In genomic region chr17:38747385-38748328, GRCh38 we compare ENCODE assay signal across 6 cellular contexts. TPM values are rescaled to one million over a fixed set of nuclear protein-coding genes. Genes with fewer than 3 reads are reported as not detected.
DNase-seq lines count a peak whose midpoint lies in the region; ATAC-seq and TF ChIP-seq lines count a peak whose summit lies in the region.

No MANE protein-coding gene starts in this region.

- H3K4me3 ChIP-seq in GM06990 (replicated peaks; ENCODE audit: low read depth, low read length) (peak overlapping the region; percentile 75), iPS DF 6.9 (ENCODE audit: low read length) (peak overlapping the region; percentile 94), vagina (peak overlapping the region; percentile 65 to 98)

- no CpG with 5 or more reads among the region's 79 CpGs for WGBS in iPS DF 6.9 (ENCODE audit: insufficient coverage, insufficient read length)

- intact Hi-C loops in vagina (cut with DNase I) = loop anchor here (2.0 kb wide), 1 partner anchor 17 kb away; the partner anchor contains the start of gene CISD3

- peaks cover 12% of the 10 kb centered on the region for H3K4me1 ChIP-seq in iPS DF 6.9 (ENCODE audit: control insufficient read depth, insufficient read depth, low read length)
- peaks cover 58% of the 10 kb centered on the region for H3K4me1 ChIP-seq in vagina

- H3K9me3 ChIP-seq in iPS DF 6.9 (ENCODE audit: control insufficient read depth, insufficient read depth, low read length) (no peaks in the 10 kb centered on the region), vagina (no peaks in the 10 kb centered on the region)

- TF ChIP-seq POLR2A in vagina (IDR thresholded peaks at IDR 0.05) = no peak

- DNase-seq in GM06990 (ENCODE audit: extremely low read depth, insufficient read length) (no peak), RPMI8226 (peak; percentile 46), iPS DF 6.9 (ENCODE audit: low read depth, low spot score) (no peak), vagina (ENCODE audit: extremely low spot score in 2 of 2) (no peak), NCI-H2029 treated with DMSO at 0.1 percent for 48 hours (lab: John Stamatoyannopoulos, UW) (no peak)

- H3K36me3 ChIP-seq in GM06990 (ENCODE audit: control insufficient read depth, insufficient read depth, low read length) = no peaks in the 10 kb centered on the region
- H3K36me3 ChIP-seq in iPS DF 6.9 (ENCODE audit: control insufficient read depth, insufficient read depth, low read length) = no peaks in the 10 kb centered on the region; the same call in 1 of the 2 replicates
- H3K36me3 ChIP-seq in vagina = no peaks in the 10 kb centered on the region

- no peak for TF ChIP-seq CTCF in GM06990 (IDR thresholded peaks at IDR 0.05; ENCODE audit: insufficient read depth, low read length, poor library complexity, severe bottlenecking)
- TF ChIP-seq CTCF in vagina (IDR thresholded peaks at IDR 0.05) = no peak

- H3K27ac ChIP-seq in iPS DF 6.9 (ENCODE audit: low read length) = no peak overlapping the region
- peak overlapping the region; percentile 83 for H3K27ac ChIP-seq in vagina

- ATAC-seq in HG03521 (IDR thresholded peaks at IDR 0.05; ENCODE audit: unreplicated experiment) = no peak

- no peaks in the 10 kb centered on the region; the same call in 1 of the 2 replicates for H3K27me3 ChIP-seq in GM06990 (replicated peaks; ENCODE audit: control insufficient read depth, insufficient read depth, low read length)
- no peaks in the 10 kb centered on the region for H3K27me3 ChIP-seq in iPS DF 6.9 (ENCODE audit: control insufficient read depth, insufficient read depth, low read length)
- no peaks in the 10 kb centered on the region for H3K27me3 ChIP-seq in vagina

RNA-seq across cellular contexts. Expression of gene PCGF2, which starts 0.5 kb away (rescaled TPM):
- total RNA-seq in vagina = 25.8 TPM

RNA-seq across cellular contexts. Expression of gene PSMB3, which starts 4.9 kb away (rescaled TPM):
- 193 TPM for total RNA-seq in vagina

RNA-seq across cellular contexts. Expression of gene CISD3, which starts 17.5 kb away (rescaled TPM):
- 12.8 TPM for total RNA-seq in vagina

RNA-seq across cellular contexts. Expression of gene MLLT6, which starts 42.6 kb away (rescaled TPM):
- total RNA-seq in vagina = 70.2 TPM

RNA-seq across cellular contexts. Expression of gene PIP4K2B, which starts 51.7 kb away (rescaled TPM):
- total RNA-seq in vagina = 68.5 TPM
